In the genomic region with DNA sequence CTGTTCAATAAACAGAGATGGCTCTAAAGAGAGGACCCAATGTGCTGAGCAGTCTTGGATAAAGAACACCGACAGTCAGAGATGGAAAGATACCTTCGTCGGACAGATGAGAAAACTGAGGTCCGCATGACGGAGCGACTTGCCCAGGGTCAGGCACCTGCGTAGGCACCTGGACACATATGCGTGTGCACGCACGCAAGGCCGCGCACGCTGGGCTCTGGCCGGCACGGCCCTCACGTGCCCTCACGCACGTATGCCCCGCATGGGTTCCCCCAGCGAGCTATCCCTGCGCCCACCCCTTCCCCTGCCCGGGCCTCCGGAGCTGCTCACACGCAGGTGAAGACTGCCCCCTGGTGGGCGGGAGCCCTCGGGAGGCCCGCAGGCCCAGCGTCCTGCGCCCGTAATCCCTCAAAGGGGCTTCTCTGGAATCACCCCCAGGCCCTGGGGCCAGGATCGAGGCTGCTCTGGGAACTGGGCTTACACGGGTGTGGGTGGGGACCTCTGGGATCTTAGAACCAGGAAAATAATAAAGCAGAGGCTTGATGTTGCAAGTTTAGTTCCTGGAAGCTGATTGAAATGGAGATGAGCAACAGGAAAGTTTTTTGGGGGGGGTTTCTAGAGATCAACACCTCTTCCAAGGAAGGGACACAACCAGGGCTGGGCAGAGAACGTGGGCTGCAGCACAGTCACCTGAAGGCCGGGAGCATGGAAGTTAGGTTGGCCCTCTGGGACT, we compare ENCODE assay signal across 8 cellular contexts.
DNase-seq lines count a peak whose midpoint lies in the region; ATAC-seq, FAIRE-seq and TF ChIP-seq lines count a peak whose summit lies in the region.

No MANE protein-coding gene starts in this region.

- TF ChIP-seq CTCF in GM12873 (IDR thresholded peaks at IDR 0.05; ENCODE audit: insufficient read depth, low read depth, low read length, missing control alignments) (peak; percentile 79), HepG2 (CRISPR knock-in tag; IDR thresholded peaks at IDR 0.05) (peak; percentile 89)

- TF ChIP-seq EP300 in HepG2 (IDR thresholded peaks at IDR 0.05; ENCODE audit: low read depth in 2 of 2, low read length in 2 of 2) (no peak), HepG2 (CRISPR knock-in tag; IDR thresholded peaks at IDR 0.05; ENCODE audit: borderline replicate concordance) (no peak)

- no peak overlapping the region for H3K9ac ChIP-seq in HepG2 (ENCODE audit: insufficient read depth, low read depth, low read length)

- H3K27me3 ChIP-seq in HepG2 (ENCODE audit: control insufficient read depth in 1 of 2, insufficient read depth in 2 of 2, low read length in 2 of 2) = peaks cover 1 to 20% of the 10 kb centered on the region in 2 experiments; a peak in 3 of 5 replicates

- no peaks in the 10 kb centered on the region for H3K4me1 ChIP-seq in HepG2 (ENCODE audit: insufficient read depth, low read length)

- ATAC-seq in HepG2 (peak; percentile 95), HG02610 (IDR thresholded peaks at IDR 0.05; ENCODE audit: unreplicated experiment) (no peak)

- peak overlapping the region; percentile 47 for H3K27ac ChIP-seq in cingulate gyrus (ENCODE audit: low read depth, low read length)
- no peak overlapping the region for H3K27ac ChIP-seq in HepG2 (ENCODE audit: extremely low read length, insufficient read depth, low read length)

- CTCF ChIA-PET in HepG2 (lab: Yijun Ruan, JAX; ENCODE audit: low intra/inter-chr PET ratio, low total read pairs) = interaction anchor here (1.4 kb wide), 1 partner anchor 1074 kb away, joined by 7 read pairs; no protein-coding TSS in a partner anchor

- intact Hi-C loops in HepG2 (cut with micrococcal nuclease; ENCODE audit: unreplicated experiment) = loop anchor here (5.0 kb wide), 1 partner anchor 1074 kb away; no protein-coding TSS in a partner anchor

- peaks cover 4% of the 10 kb centered on the region; the same call in 1 of the 2 replicates for H4K20me1 ChIP-seq in HepG2 (ENCODE audit: insufficient read depth, low read length)

- in situ Hi-C loops in HepG2 (cut with HindIII; ENCODE audit: extremely low pct_ligation_motif_present, low pct_unique_long_range_greater_than_20kb) = loop anchor here (10.0 kb wide), 1 partner anchor 1072 kb away; no protein-coding TSS in a partner anchor

- H3K4me2 ChIP-seq in HepG2 (ENCODE audit: low read depth, low read length) = no peak overlapping the region

- no peak for FAIRE-seq in HepG2 (lab: Jason Lieb, UNC)

- no peak overlapping the region for H3K4me3 ChIP-seq in HepG2 (replicated peaks in 1 of 3; ENCODE audit: insufficient read depth in 1 of 3, low read depth in 2 of 3, low read length in 3 of 3)

- no peak for TF ChIP-seq POLR2A in HepG2 (IDR thresholded peaks at IDR 0.05; ENCODE audit: insufficient read depth in 1 of 2, low read depth in 2 of 2, low read length in 2 of 2)

- H2AFZ ChIP-seq in HepG2 (ENCODE audit: low read length) = no peak overlapping the region

- WGBS in HepG2 (ENCODE audit: low lambda C conversion rate) = 34% methylated on average over 17 of the region's 34 CpGs

- DNase-seq in M059J (ENCODE audit: low read depth) (peak; percentile 34), HepG2 (ENCODE audit: low spot score) (peak; percentile 29), NCI-H510A treated with DMSO at 0.1 percent for 48 hours (lab: John Stamatoyannopoulos, UW) (no peak)
- peak; percentile 66 for DNase-seq in activated CD4-positive, alpha-beta T cell treated with anti-CD3 and anti-CD28 coated beads, Interleukin-2, amount 50 U/mL, for 1 hour
- DNase-seq in stimulated activated CD4-positive, alpha-beta T cell treated with anti-CD3 and anti-CD28 coated beads, TNF-alpha, amount 100 ng/mL, for 1 hour (ENCODE audit: low read depth in 3 of 3, low spot score in 1 of 3) = peak; percentile 6 to 65 (median 27)

- no TSS peak for BruUV-seq in HepG2 (replicated peaks; lab: Mats Ljungman, UMichigan)

- peaks cover 2% of the 10 kb centered on the region for H3K9me3 ChIP-seq in HepG2 (ENCODE audit: low read length)

- H3K36me3 ChIP-seq in HepG2 (replicated peaks in 1 of 2; ENCODE audit: control insufficient read depth in 1 of 2, insufficient read depth in 2 of 2, low read length in 2 of 2) = no peaks in the 10 kb centered on the region

- no peaks in the 10 kb centered on the region for H3K79me2 ChIP-seq in HepG2 (ENCODE audit: insufficient read depth, low read length)

- TF ChIP-seq RAD21 in HepG2 (CRISPR knock-in tag; IDR thresholded peaks at IDR 0.05) = peak; percentile 66

- POLR2A ChIA-PET in HepG2 (lab: Yijun Ruan, JAX) = no interaction called here

TF ChIP-seq in HepG2, 621 proteins besides CTCF, POLR2A, EP300 and RAD21 (continues in another document):
- TF ChIP-seq, protein P1, sequence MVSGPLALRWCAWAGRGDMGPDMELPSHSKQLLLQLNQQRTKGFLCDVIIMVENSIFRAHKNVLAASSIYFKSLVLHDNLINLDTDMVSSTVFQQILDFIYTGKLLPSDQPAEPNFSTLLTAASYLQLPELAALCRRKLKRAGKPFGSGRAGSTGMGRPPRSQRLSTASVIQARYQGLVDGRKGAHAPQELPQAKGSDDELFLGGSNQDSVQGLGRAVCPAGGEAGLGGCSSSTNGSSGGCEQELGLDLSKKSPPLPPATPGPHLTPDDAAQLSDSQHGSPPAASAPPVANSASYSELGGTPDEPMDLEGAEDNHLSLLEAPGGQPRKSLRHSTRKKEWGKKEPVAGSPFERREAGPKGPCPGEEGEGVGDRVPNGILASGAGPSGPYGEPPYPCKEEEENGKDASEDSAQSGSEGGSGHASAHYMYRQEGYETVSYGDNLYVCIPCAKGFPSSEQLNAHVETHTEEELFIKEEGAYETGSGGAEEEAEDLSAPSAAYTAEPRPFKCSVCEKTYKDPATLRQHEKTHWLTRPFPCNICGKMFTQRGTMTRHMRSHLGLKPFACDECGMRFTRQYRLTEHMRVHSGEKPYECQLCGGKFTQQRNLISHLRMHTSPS (CRISPR knock-in tag; IDR thresholded peaks at IDR 0.05; ENCODE audit: low read depth) = no peak
- TF ChIP-seq AHR (CRISPR knock-in tag; IDR thresholded peaks at IDR 0.05) = 0 out of 2 replicates have a peak, but pooled peaks have one; percentile 48
- TF ChIP-seq BRCA1 (CRISPR knock-in tag; IDR thresholded peaks at IDR 0.05) = no peak
- no peak for TF ChIP-seq ZMAT3 (CRISPR knock-in tag; conservative IDR thresholded peaks at IDR 0.05)
- TF ChIP-seq IRX3 (CRISPR knock-in tag; IDR thresholded peaks at IDR 0.05; ENCODE audit: borderline replicate concordance, low read depth) = no peak
- TF ChIP-seq, protein P2, sequence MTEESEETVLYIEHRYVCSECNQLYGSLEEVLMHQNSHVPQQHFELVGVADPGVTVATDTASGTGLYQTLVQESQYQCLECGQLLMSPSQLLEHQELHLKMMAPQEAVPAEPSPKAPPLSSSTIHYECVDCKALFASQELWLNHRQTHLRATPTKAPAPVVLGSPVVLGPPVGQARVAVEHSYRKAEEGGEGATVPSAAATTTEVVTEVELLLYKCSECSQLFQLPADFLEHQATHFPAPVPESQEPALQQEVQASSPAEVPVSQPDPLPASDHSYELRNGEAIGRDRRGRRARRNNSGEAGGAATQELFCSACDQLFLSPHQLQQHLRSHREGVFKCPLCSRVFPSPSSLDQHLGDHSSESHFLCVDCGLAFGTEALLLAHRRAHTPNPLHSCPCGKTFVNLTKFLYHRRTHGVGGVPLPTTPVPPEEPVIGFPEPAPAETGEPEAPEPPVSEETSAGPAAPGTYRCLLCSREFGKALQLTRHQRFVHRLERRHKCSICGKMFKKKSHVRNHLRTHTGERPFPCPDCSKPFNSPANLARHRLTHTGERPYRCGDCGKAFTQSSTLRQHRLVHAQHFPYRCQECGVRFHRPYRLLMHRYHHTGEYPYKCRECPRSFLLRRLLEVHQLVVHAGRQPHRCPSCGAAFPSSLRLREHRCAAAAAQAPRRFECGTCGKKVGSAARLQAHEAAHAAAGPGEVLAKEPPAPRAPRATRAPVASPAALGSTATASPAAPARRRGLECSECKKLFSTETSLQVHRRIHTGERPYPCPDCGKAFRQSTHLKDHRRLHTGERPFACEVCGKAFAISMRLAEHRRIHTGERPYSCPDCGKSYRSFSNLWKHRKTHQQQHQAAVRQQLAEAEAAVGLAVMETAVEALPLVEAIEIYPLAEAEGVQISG (CRISPR knock-in tag; IDR thresholded peaks at IDR 0.05) = peak; percentile 69
- TF ChIP-seq ZNF484 (CRISPR knock-in tag; IDR thresholded peaks at IDR 0.05; ENCODE audit: borderline replicate concordance, low read depth) = no peak
- TF ChIP-seq, protein P3, sequence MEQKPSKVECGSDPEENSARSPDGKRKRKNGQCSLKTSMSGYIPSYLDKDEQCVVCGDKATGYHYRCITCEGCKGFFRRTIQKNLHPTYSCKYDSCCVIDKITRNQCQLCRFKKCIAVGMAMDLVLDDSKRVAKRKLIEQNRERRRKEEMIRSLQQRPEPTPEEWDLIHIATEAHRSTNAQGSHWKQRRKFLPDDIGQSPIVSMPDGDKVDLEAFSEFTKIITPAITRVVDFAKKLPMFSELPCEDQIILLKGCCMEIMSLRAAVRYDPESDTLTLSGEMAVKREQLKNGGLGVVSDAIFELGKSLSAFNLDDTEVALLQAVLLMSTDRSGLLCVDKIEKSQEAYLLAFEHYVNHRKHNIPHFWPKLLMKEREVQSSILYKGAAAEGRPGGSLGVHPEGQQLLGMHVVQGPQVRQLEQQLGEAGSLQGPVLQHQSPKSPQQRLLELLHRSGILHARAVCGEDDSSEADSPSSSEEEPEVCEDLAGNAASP (CRISPR knock-in tag; IDR thresholded peaks at IDR 0.05; ENCODE audit: borderline replicate concordance) = no peak
- no peak for TF ChIP-seq PHF5A (CRISPR knock-in tag; IDR thresholded peaks at IDR 0.05; ENCODE audit: low read depth, unreplicated experiment)
- TF ChIP-seq ZNF570 (CRISPR knock-in tag; IDR thresholded peaks at IDR 0.05; ENCODE audit: borderline replicate concordance) = no peak
- peak; percentile 27; the same call in 1 of the 2 replicates for TF ChIP-seq ZFY (CRISPR knock-in tag; IDR thresholded peaks at IDR 0.05)
- TF ChIP-seq ZFP90 (CRISPR knock-in tag; IDR thresholded peaks at IDR 0.05; ENCODE audit: borderline replicate concordance) = peak; percentile 18; the same call in 1 of the 2 replicates
- no peak for TF ChIP-seq GABPA (IDR thresholded peaks at IDR 0.05; ENCODE audit: low read depth, low read length)
- TF ChIP-seq GABPA (CRISPR knock-in tag; IDR thresholded peaks at IDR 0.05; ENCODE audit: low read depth) = no peak
- TF ChIP-seq ZNF350 (CRISPR knock-in tag; IDR thresholded peaks at IDR 0.05; ENCODE audit: borderline replicate concordance, low read depth) = 0 out of 2 replicates have a peak, but pooled peaks have one; percentile 39
- 0 out of 2 replicates have a peak, but pooled peaks have one; percentile 39 for TF ChIP-seq ZMYM4 (CRISPR knock-in tag; IDR thresholded peaks at IDR 0.05)
